ENCODE assay signal across 10 cellular contexts in genomic region chr3:161042023-161042501, GRCh38.
DNase-seq lines count a peak whose midpoint lies in the region; ATAC-seq and TF ChIP-seq lines count a peak whose summit lies in the region.
"Had no signal": no experiment of that assay in that cellular context is flagged by ENCODE, and none has a peak within 500 bp of the region (broad histone marks: within the 10 kb centered on the region; RNA-seq: fewer than 3 reads in every experiment).

No MANE protein-coding gene starts in this region.

- ATAC-seq in GM18511 (IDR thresholded peaks at IDR 0.05; ENCODE audit: unreplicated experiment) (peak; percentile 58), HG02798 (IDR thresholded peaks at IDR 0.05; ENCODE audit: poor library complexity, unreplicated experiment) (peak; percentile 42)
- no peak for ATAC-seq in activated T-cell treated with anti-CD3 and anti-CD28 coated beads, Interleukin-2, amount 50 U/mL, for 72 hours (replicated peaks in 1 of 2)

- TF ChIP-seq CTCF in mesothelial cell of epicardium (IDR thresholded peaks at IDR 0.05; ENCODE audit: unreplicated experiment), result no peak

- no peaks in the 10 kb centered on the region for H3K27me3 ChIP-seq in adipocyte (replicated peaks; ENCODE audit: control insufficient read depth, insufficient read depth, low read length)

- H3K27ac Mint-ChIP-seq in mesothelial cell of epicardium, result peak overlapping the region; percentile 55
- no peak overlapping the region for H3K27ac Mint-ChIP-seq in activated T-cell treated with anti-CD3 and anti-CD28 coated beads, Interleukin-2, amount 50 U/mL, for 72 hours

- DNase-seq in adipocyte (ENCODE audit: low read depth) (peak; percentile 29), mesothelial cell of epicardium (ENCODE audit: low spot score in 2 of 2, unreplicated experiment in 2 of 2) (no peak), islet precursor cell (no peak), NCI-H187 treated with DMSO at 0.1 percent for 48 hours (lab: John Stamatoyannopoulos, UW) (no peak), NCI-H774 (lab: John Stamatoyannopoulos, UW) (no peak)
- no peak for DNase-seq in activated T-cell treated with anti-CD3 and anti-CD28 coated beads, Interleukin-2, amount 50 U/mL, for 72 hours
- DNase-seq: activated T-cell treated with anti-CD3 and anti-CD28 coated beads, Interleukin-2, amount 50 U/mL, for 48 hours; occipital lobe had no signal

- H3K4me1 Mint-ChIP-seq in mesothelial cell of epicardium, result peaks cover 11% of the 10 kb centered on the region
- H3K4me1 Mint-ChIP-seq in activated T-cell treated with anti-CD3 and anti-CD28 coated beads, Interleukin-2, amount 50 U/mL, for 72 hours (ENCODE audit: low read depth), result no peaks in the 10 kb centered on the region

- H3K4me1 ChIP-seq in adipocyte (ENCODE audit: control insufficient read depth, insufficient read depth, low read length), result no peaks in the 10 kb centered on the region

- H3K9me3 ChIP-seq in adipocyte (ENCODE audit: control insufficient read depth, low read length), result no peaks in the 10 kb centered on the region

- H3K4me3 Mint-ChIP-seq in mesothelial cell of epicardium, result no peak overlapping the region
- no peak overlapping the region for H3K4me3 Mint-ChIP-seq in activated T-cell treated with anti-CD3 and anti-CD28 coated beads, Interleukin-2, amount 50 U/mL, for 72 hours

- H3K4me3 ChIP-seq in adipocyte (ENCODE audit: low read length), result no peak overlapping the region

- H3K9me3 Mint-ChIP-seq in mesothelial cell of epicardium, result peaks cover 3% of the 10 kb centered on the region
- H3K9me3 Mint-ChIP-seq in activated T-cell treated with anti-CD3 and anti-CD28 coated beads, Interleukin-2, amount 50 U/mL, for 72 hours, result peaks cover 2 to 8% of the 10 kb centered on the region in 2 donors

- H3K36me3 ChIP-seq in adipocyte (ENCODE audit: control insufficient read depth, insufficient read depth, low read length, severe bottlenecking), result no peaks in the 10 kb centered on the region

- no peak overlapping the region for H3K9ac ChIP-seq in adipocyte (ENCODE audit: low read length)

- no peaks in the 10 kb centered on the region for H3K27me3 Mint-ChIP-seq in mesothelial cell of epicardium (ENCODE audit: low read depth)
- H3K27me3 Mint-ChIP-seq in activated T-cell treated with anti-CD3 and anti-CD28 coated beads, Interleukin-2, amount 50 U/mL, for 72 hours (ENCODE audit: low read depth), result no peaks in the 10 kb centered on the region

- H3K36me3 Mint-ChIP-seq in mesothelial cell of epicardium, result peaks cover 4% of the 10 kb centered on the region
- H3K36me3 Mint-ChIP-seq in activated T-cell treated with anti-CD3 and anti-CD28 coated beads, Interleukin-2, amount 50 U/mL, for 72 hours (ENCODE audit: insufficient read depth in 2 of 2), result peaks cover 4 to 8% of the 10 kb centered on the region in 2 donors

Comparison
In these comparisons a context has a peak if more than half of its experiments do, and no peak if none do; other contexts are left out.
1. ATAC-seq: peak in GM18511 (single experiment) and HG02798 (single experiment); none in activated T-cell treated with anti-CD3 and anti-CD28 coated beads, Interleukin-2, amount 50 U/mL, for 72 hours (0 of 2).